ENCODE assay signal across 8 cellular contexts in the genomic region with DNA sequence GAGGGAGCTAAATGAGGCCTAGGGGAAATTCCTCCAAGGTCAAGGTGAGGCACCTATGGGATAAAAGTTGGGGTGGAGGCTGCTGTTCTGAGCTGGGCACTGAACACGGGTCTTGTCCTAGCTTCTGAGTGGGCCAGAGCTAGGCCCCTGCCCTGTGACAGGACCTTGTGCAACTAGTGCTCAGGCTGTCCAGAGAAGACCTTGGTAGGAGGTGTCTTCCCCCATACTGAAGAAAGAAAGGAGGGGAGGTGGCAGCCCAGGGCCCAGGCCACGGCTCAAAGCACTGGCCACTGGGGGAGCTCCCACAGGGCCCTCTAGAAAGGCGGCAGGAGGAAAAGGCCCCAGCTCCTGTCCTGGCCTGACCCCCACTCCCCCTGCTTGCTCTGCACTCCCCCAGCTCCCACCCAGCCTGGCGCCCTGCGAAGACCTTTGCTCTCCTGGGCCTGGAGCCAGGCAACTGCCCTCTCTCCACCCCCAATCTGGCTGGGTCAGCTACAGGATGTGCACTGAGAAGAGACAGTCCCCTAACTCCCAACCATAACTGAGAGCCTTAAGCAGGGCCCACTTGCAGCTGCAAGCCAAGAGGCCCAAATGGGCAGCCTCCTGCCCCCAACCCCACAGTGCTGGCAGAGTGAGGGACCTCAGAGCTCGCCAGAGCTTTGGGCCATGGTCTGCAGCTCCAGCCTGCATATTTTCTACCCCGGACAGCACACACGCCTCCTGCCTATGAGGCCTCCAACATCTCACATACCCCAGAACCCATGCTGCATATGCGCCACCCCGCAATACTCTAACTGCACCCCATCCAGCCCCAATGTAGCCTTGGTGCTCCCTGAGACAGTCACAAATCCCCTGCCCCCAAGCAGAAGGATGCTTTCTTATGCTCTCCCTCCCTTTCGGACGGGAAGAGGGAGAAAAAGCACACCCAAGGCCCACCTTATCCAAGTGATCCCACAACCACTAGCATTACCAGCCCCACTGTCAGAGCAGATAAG. TPM values are rescaled to one million over a fixed set of nuclear protein-coding genes. Genes with fewer than 3 reads are reported as not detected.
A peak's percentile ranks its signal among the peaks of the same experiment; 100 is the strongest.
DNase-seq lines count a peak whose midpoint lies in the region; ATAC-seq and TF ChIP-seq lines count a peak whose summit lies in the region.
"Had no signal": no experiment of that assay in that cellular context is flagged by ENCODE, and none has a peak within 500 bp of the region (broad histone marks: within the 10 kb centered on the region; RNA-seq: fewer than 3 reads in every experiment).

No MANE protein-coding gene starts in this region.

- H3K4me1 ChIP-seq in gastroesophageal sphincter (peaks cover 0 to 98% (median 58%) of the 10 kb centered on the region in 3 donors), muscle layer of duodenum (ENCODE audit: control insufficient read depth in 1 of 2, insufficient read depth in 2 of 2, low read length in 2 of 2) (peaks cover 39 to 83% of the 10 kb centered on the region in 2 donors), transverse colon (peaks cover 88 to 98% (median 94%) of the 10 kb centered on the region in 4 donors)

- no peaks in the 10 kb centered on the region for H3K27me3 ChIP-seq in gastroesophageal sphincter
- H3K27me3 ChIP-seq in muscle layer of duodenum (ENCODE audit: low read depth, low read length) = no peaks in the 10 kb centered on the region
- H3K27me3 ChIP-seq in transverse colon = no peaks in the 10 kb centered on the region

- POLR2A ChIA-PET in RWPE1 (lab: Yijun Ruan, JAX; ENCODE audit: low non-redundant PET) = no interaction called here

- H3K27ac ChIP-seq in RWPE1 (peak overlapping the region; percentile 23), gastroesophageal sphincter (peak overlapping the region in 3 of 4 donors; percentile 34 to 63 (median 51)), muscle layer of duodenum (ENCODE audit: low read length) (peak overlapping the region; percentile 20), transverse colon (peak overlapping the region; percentile 86 to 94 (median 88))

- in situ Hi-C loops in transverse colon (cut with MboI; ENCODE audit: low pct_ligation_motif_present in 1 of 4, low pct_unique_long_range_greater_than_20kb in 1 of 4, low sequenced_read_pairs in 3 of 4) = no loop called here

- no peak for TF ChIP-seq CTCF in RWPE1 (conservative IDR thresholded peaks at IDR 0.05; ENCODE audit: low read depth)
- no peak for TF ChIP-seq CTCF in gastroesophageal sphincter (IDR thresholded peaks at IDR 0.05)
- no peak for TF ChIP-seq CTCF in transverse colon (IDR thresholded peaks at IDR 0.05)
- no peak for TF ChIP-seq CTCF in CD14-positive monocyte (IDR thresholded peaks at IDR 0.05)

- TF ChIP-seq POLR2A in gastroesophageal sphincter (IDR thresholded peaks at IDR 0.05) = no peak
- no peak for TF ChIP-seq POLR2A in transverse colon (IDR thresholded peaks at IDR 0.05)

- H3K9me3 ChIP-seq in gastroesophageal sphincter (no peaks in the 10 kb centered on the region), muscle layer of duodenum (ENCODE audit: control insufficient read depth in 1 of 2, low read length in 2 of 2) (no peaks in the 10 kb centered on the region), transverse colon (no peaks in the 10 kb centered on the region)

- peak overlapping the region in 3 of 7 donors; percentile 36 to 64 (median 50) for H3K27ac Mint-ChIP-seq in CD14-positive monocyte

- no peak overlapping the region for H3K4me3 ChIP-seq in gastroesophageal sphincter
- H3K4me3 ChIP-seq in muscle layer of duodenum (ENCODE audit: low read depth in 1 of 2, low read length in 2 of 2) = no peak overlapping the region
- H3K4me3 ChIP-seq in transverse colon = no peak overlapping the region

- TF ChIP-seq EP300 in gastroesophageal sphincter (IDR thresholded peaks at IDR 0.05) = no peak
- TF ChIP-seq EP300 in transverse colon (IDR thresholded peaks at IDR 0.05; ENCODE audit: low read depth) = no peak

- H3K36me3 Mint-ChIP-seq in CD14-positive monocyte = peaks cover 64 to 97% of the 10 kb centered on the region in 2 donors

- H3K9me3 Mint-ChIP-seq in CD14-positive monocyte = no peaks in the 10 kb centered on the region

- H3K4me1 Mint-ChIP-seq in CD14-positive monocyte = peaks cover 4% of the 10 kb centered on the region

- peaks cover 0 to 1% (median 0%) of the 10 kb centered on the region in 3 donors for H3K27me3 Mint-ChIP-seq in CD14-positive monocyte (ENCODE audit: low read depth in 3 of 3)

- DNase-seq in RWPE1 (ENCODE audit: low spot score) (no peak), transverse colon (peak; percentile 73), activated gamma-delta T cell treated with Interleukin-2 at 50 U/mL for 16 hours (no peak), CD14-positive monocyte (ENCODE audit: low spot score) (no peak)
- DNase-seq: NCI-H345 had no signal

- intact Hi-C loops in transverse colon (cut with DNase I; ENCODE audit: low total_unique reads) = no loop called here
- intact Hi-C loops in CD14-positive monocyte (cut with micrococcal nuclease) = no loop called here

- H3K36me3 ChIP-seq in gastroesophageal sphincter = peaks cover 0 to 78% of the 10 kb centered on the region in 2 donors
- peaks cover 21 to 36% of the 10 kb centered on the region in 2 donors for H3K36me3 ChIP-seq in muscle layer of duodenum (ENCODE audit: control insufficient read depth in 1 of 2, insufficient read depth in 2 of 2, low read length in 2 of 2)
- no peaks in the 10 kb centered on the region for H3K36me3 ChIP-seq in transverse colon

- no peak for ATAC-seq in gastroesophageal sphincter
- no peak for ATAC-seq in GM21526 (IDR thresholded peaks at IDR 0.05; ENCODE audit: low FRiP score, unreplicated experiment)

- CTCF ChIA-PET in RWPE1 (lab: Yijun Ruan, JAX) = interaction anchor here (0.9 to 2.8 kb wide), 4 partner anchors 16 to 72 kb away, joined by 4 to 13 read pairs (median 5); no protein-coding TSS in a partner anchor

- no peak overlapping the region for H3K4me3 Mint-ChIP-seq in CD14-positive monocyte

- WGBS in gastroesophageal sphincter (ENCODE audit: low coverage in 1 of 2), 2 donors = 75 to 78% methylated on average over 3 to 8 of the region's 12 CpGs
- WGBS in transverse colon (ENCODE audit: low coverage in 1 of 2), 2 donors = 66% methylated on average over 12 of the region's 12 CpGs; no CpG with 5 or more reads in 1 of the 2 donors

RNA-seq across cellular contexts. Expression of gene HSD11B2, which starts 15.3 kb away (rescaled TPM):
- 1 to 10 TPM in 1 of 4 donors, under 1 TPM in 2, not detected in 1; 0.19 to 2.1 (median 0.27) TPM for total RNA-seq in gastroesophageal sphincter
- total RNA-seq in transverse colon = 1,000 to 10,000 TPM in 1 of 4 donors, 100 to 1,000 TPM in 3; 667 to 1,081 (median 790) TPM
- polyA plus RNA-seq in CD14-positive monocyte = not detected

RNA-seq across cellular contexts. Expression of gene ZDHHC1, which starts 29.9 kb away (rescaled TPM):
- total RNA-seq in gastroesophageal sphincter (10 to 100 TPM in 3 of 4 donors, 1 to 10 TPM in 1; 7.5 to 26.7 (median 17.3) TPM), transverse colon (10 to 100 TPM in 2 of 4 donors, 1 to 10 TPM in 2; 7.1 to 36.3 (median 20.5) TPM)
- polyA plus RNA-seq in CD14-positive monocyte = 10 to 100 TPM in 1 of 2 donors, 1 to 10 TPM in 1; 6.0 to 14.2 TPM

RNA-seq across cellular contexts. Expression of gene ATP6V0D1, which starts 34.7 kb away (rescaled TPM):
- total RNA-seq in gastroesophageal sphincter (100 to 1,000 TPM in 2 of 4 donors, 10 to 100 TPM in 2; 94.2 to 145 (median 110) TPM), transverse colon (100 to 1,000 TPM; 218 to 457 (median 386) TPM)
- polyA plus RNA-seq in CD14-positive monocyte = 100 to 1,000 TPM; 631 to 687 TPM

RNA-seq across cellular contexts. Expression of gene AGRP, which starts 37.1 kb away (rescaled TPM):
- total RNA-seq in gastroesophageal sphincter = not detected
- not detected for total RNA-seq in transverse colon
- under 1 TPM; 0.32 to 0.54 TPM for polyA plus RNA-seq in CD14-positive monocyte

RNA-seq across cellular contexts. Expression of gene TPPP3, which starts 52.9 kb away (rescaled TPM):
- total RNA-seq in gastroesophageal sphincter = 100 to 1,000 TPM in 1 of 4 donors, 10 to 100 TPM in 3; 14.8 to 111 (median 55.0) TPM
- total RNA-seq in transverse colon = 10 to 100 TPM in 1 of 4 donors, 1 to 10 TPM in 2, not detected in 1; 3.5 to 20.9 (median 5.7) TPM
- 100 to 1,000 TPM in 1 of 2 donors, 10 to 100 TPM in 1; 63.1 to 123 TPM for polyA plus RNA-seq in CD14-positive monocyte

Comparison
In these comparisons a context has a peak if more than half of its experiments do, and no peak if none do; other contexts are left out.
1. H3K27ac ChIP-seq: peak in every context shown above with its lines; median percentile 88 in transverse colon; 51 in gastroesophageal sphincter; 23 in RWPE1; 20 in muscle layer of duodenum.
2. RNA of gene HSD11B2, which starts 15.3 kb away (total RNA-seq): 667 to 1,081 TPM in transverse colon; 0.19 to 2.1 TPM in gastroesophageal sphincter; every median in the first group is over 100 times any median in the second.